Comparison of ENCODE assay signal across 27 cellular contexts in the genomic region with DNA sequence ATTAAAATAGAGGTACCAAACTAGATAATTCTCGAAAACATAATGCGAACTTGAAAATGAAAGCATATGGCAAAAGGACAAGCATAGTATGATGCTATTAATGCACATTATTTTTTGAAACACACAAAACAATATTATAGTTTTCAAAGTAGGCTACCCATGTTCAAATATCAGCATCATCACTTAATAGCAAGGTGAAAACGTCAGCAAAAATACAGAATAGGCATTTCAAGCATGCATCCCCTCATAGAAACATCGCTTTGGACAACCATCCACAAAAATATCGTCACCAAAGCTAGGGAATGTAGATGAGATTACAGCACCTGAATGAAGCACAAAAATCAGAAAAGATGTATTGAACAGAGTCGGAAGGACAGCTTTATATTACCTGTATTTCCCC.
"Had no signal": no experiment of that assay in that cellular context is flagged by ENCODE, and none has a peak within 500 bp of the region (broad histone marks: within the 10 kb centered on the region; RNA-seq: fewer than 3 reads in every experiment).

No MANE protein-coding gene starts in this region.

- H3K4me1 ChIP-seq: colonic mucosa, esophagus muscularis mucosa, esophagus squamous epithelium, foreskin keratinocyte, gastrocnemius medialis, gastroesophageal sphincter, heart left ventricle, heart right ventricle had no signal

- H3K36me3 ChIP-seq: colonic mucosa, esophagus muscularis mucosa, esophagus squamous epithelium, gastrocnemius medialis, gastroesophageal sphincter, heart left ventricle, heart right ventricle had no signal

- H3K27me3 ChIP-seq: colonic mucosa, dorsolateral prefrontal cortex, esophagus muscularis mucosa, esophagus squamous epithelium, foreskin keratinocyte, gastrocnemius medialis, gastroesophageal sphincter, heart left ventricle, heart right ventricle had no signal

- DNase-seq: colonic mucosa; cortex of kidney; dermis blood vessel endothelial cell; dorsolateral prefrontal cortex; effector CD4-positive, alpha-beta T cell; effector CD8-positive, alpha-beta T cell; effector memory CD4-positive, alpha-beta T cell; effector memory CD8-positive, alpha-beta T cell; endodermal cell; erythroblast; esophagus squamous epithelium; foreskin fibroblast; foreskin keratinocyte; foreskin melanocyte; gastrocnemius medialis; glutamatergic neuron; head of caudate nucleus; heart left ventricle; heart right ventricle had no signal

- H3K27ac ChIP-seq: colonic mucosa, coronary artery, dorsolateral prefrontal cortex, epithelial cell of prostate, esophagus muscularis mucosa, esophagus squamous epithelium, foreskin keratinocyte, gastrocnemius medialis, gastroesophageal sphincter, heart left ventricle, heart right ventricle had no signal

- H3K4me3 ChIP-seq: colonic mucosa, coronary artery, dorsolateral prefrontal cortex, esophagus muscularis mucosa, esophagus squamous epithelium, gastrocnemius medialis, gastroesophageal sphincter, heart left ventricle, heart right ventricle had no signal

- FAIRE-seq: colon, endometrium, endothelial cell of umbilical vein had no signal

- H3K9me3 ChIP-seq: colonic mucosa had no signal

- ATAC-seq: effector memory CD8-positive, alpha-beta T cell; esophagus mucosa; foreskin keratinocyte; gastrocnemius medialis; gastroesophageal sphincter; heart left ventricle; heart right ventricle had no signal
